8 cellular contexts compared by ENCODE assay signal in genomic region chr6:109381007-109381746, GRCh38. TPM values are rescaled to one million over a fixed set of nuclear protein-coding genes. Genes with fewer than 3 reads are reported as not detected.
A peak's percentile ranks its signal among the peaks of the same experiment; 100 is the strongest.
DNase-seq lines count a peak whose midpoint lies in the region; ATAC-seq and TF ChIP-seq lines count a peak whose summit lies in the region.

No MANE protein-coding gene starts in this region.

- peak overlapping the region; percentile 73 to 88 for H3K4me3 ChIP-seq in Panc1 (ENCODE audit: low read depth in 2 of 2, low read length in 2 of 2)
- peak overlapping the region; percentile 77 for H3K4me3 ChIP-seq in effector memory CD4-positive, alpha-beta T cell (ENCODE audit: insufficient read depth, low read depth, low read length, poor library complexity, severe bottlenecking)

- intact Hi-C loops in Panc1 (cut with micrococcal nuclease; ENCODE audit: unreplicated experiment): loop anchor here (5.0 kb wide), 1 partner anchor 61 kb away; the partner anchor contains the start of genes PPIL6 and SMPD2

- POLR2A ChIA-PET in Panc1 (lab: Charles Lee): no interaction called here

- in situ Hi-C loops in Panc1 (cut with HindIII; ENCODE audit: low pct_unique_long_range_greater_than_20kb, low sequenced_read_pairs): no loop called here

- peaks cover 33% of the 10 kb centered on the region for H3K36me3 ChIP-seq in Panc1 (ENCODE audit: control insufficient read depth, insufficient read depth, low read length)
- peaks cover 20% of the 10 kb centered on the region for H3K36me3 ChIP-seq in effector memory CD4-positive, alpha-beta T cell (ENCODE audit: control insufficient read depth, insufficient read depth, low read length)

- H3K4me3 Mint-ChIP-seq in nephron: peak overlapping the region; percentile 93 to 96 (median 95)

- no TSS peak for BruUV-seq in Panc1 (replicated peaks; lab: Mats Ljungman, UMichigan)

- peak overlapping the region; percentile 93 to 100 (median 100) for H3K27ac Mint-ChIP-seq in nephron

- H3K27me3 Mint-ChIP-seq in nephron (ENCODE audit: low read depth): no peaks in the 10 kb centered on the region

- TF ChIP-seq CTCF in Panc1 (IDR thresholded peaks at IDR 0.05) (no peak), nephron (IDR thresholded peaks at IDR 0.05; ENCODE audit: unreplicated experiment in 3 of 3) (no peak)

- H3K9me3 ChIP-seq in Panc1 (ENCODE audit: control insufficient read depth, insufficient read depth, low read depth, low read length): no peaks in the 10 kb centered on the region
- no peaks in the 10 kb centered on the region for H3K9me3 ChIP-seq in effector memory CD4-positive, alpha-beta T cell (ENCODE audit: control insufficient read depth, low read length)

- CTCF ChIA-PET in Panc1 (lab: Charles Lee): interaction anchor here (0.6 kb wide), 1 partner anchor 583 kb away, joined by 3 read pairs; no protein-coding TSS in a partner anchor

- H3K4me1 Mint-ChIP-seq in nephron: peaks cover 56% of the 10 kb centered on the region

- H3K9me3 Mint-ChIP-seq in nephron: no peaks in the 10 kb centered on the region

- peaks cover 24% of the 10 kb centered on the region for H3K36me3 Mint-ChIP-seq in nephron (ENCODE audit: low read depth)

- H3K27me3 ChIP-seq in Panc1 (ENCODE audit: control insufficient read depth, insufficient read depth, low read length): no peaks in the 10 kb centered on the region
- H3K27me3 ChIP-seq in effector memory CD4-positive, alpha-beta T cell (replicated peaks; ENCODE audit: control insufficient read depth, insufficient read depth, low read length, poor library complexity, severe bottlenecking): no peaks in the 10 kb centered on the region

- H3K4me1 ChIP-seq in Panc1 (ENCODE audit: control insufficient read depth, insufficient read depth, low read length): peaks cover 33% of the 10 kb centered on the region
- peaks cover 21% of the 10 kb centered on the region for H3K4me1 ChIP-seq in effector memory CD4-positive, alpha-beta T cell (ENCODE audit: control insufficient read depth, insufficient read depth, low read length, poor library complexity, severe bottlenecking)

- H3K27ac ChIP-seq in Panc1 (ENCODE audit: low read length): peak overlapping the region; percentile 98
- peak overlapping the region; percentile 91 for H3K27ac ChIP-seq in effector memory CD4-positive, alpha-beta T cell (ENCODE audit: insufficient read depth, low read length, poor library complexity, severe bottlenecking)

- ATAC-seq in GM19023 (IDR thresholded peaks at IDR 0.05; ENCODE audit: unreplicated experiment) (peak; percentile 0), Panc1 (no peak), GM21526 (IDR thresholded peaks at IDR 0.05; ENCODE audit: low FRiP score, unreplicated experiment) (no peak)

- peak; percentile 8 for DNase-seq in AG08396 (ENCODE audit: low spot score)
- no peak for DNase-seq in Panc1 (ENCODE audit: low read depth, low spot score)
- DNase-seq in effector memory CD4-positive, alpha-beta T cell: no peak
- no peak for DNase-seq in AG20443 (ENCODE audit: low spot score)
- DNase-seq in dermis blood vessel endothelial cell: no peak

RNA-seq across cellular contexts. Expression of gene CD164, which starts 1.1 kb away (rescaled TPM):
- total RNA-seq in Panc1 (2021; ENCODE audit: unreplicated experiment): 337 TPM
- polyA plus RNA-seq in Panc1 (2012; ENCODE audit: insufficient read length): 405 TPM
- 115 and 135 TPM in 2 replicates for total RNA-seq in dermis blood vessel endothelial cell

RNA-seq across cellular contexts. Expression of gene PPIL6, which starts 59.3 kb away (rescaled TPM):
- total RNA-seq in Panc1 (2021; ENCODE audit: unreplicated experiment) (2.2 TPM), dermis blood vessel endothelial cell (0.34 and 0.65 TPM in 2 replicates)
- polyA plus RNA-seq in Panc1 (2012; ENCODE audit: insufficient read length): 2.0 TPM

RNA-seq across cellular contexts. Expression of gene SMPD2, which starts 59.3 kb away (rescaled TPM):
- 50.0 TPM for total RNA-seq in Panc1 (2021; ENCODE audit: unreplicated experiment)
- polyA plus RNA-seq in Panc1 (2012; ENCODE audit: insufficient read length): 51.0 TPM
- total RNA-seq in dermis blood vessel endothelial cell: 9.9 and 12.6 TPM in 2 replicates
